Comparison of ENCODE assay signal across 27 cellular contexts in the genomic region with DNA sequence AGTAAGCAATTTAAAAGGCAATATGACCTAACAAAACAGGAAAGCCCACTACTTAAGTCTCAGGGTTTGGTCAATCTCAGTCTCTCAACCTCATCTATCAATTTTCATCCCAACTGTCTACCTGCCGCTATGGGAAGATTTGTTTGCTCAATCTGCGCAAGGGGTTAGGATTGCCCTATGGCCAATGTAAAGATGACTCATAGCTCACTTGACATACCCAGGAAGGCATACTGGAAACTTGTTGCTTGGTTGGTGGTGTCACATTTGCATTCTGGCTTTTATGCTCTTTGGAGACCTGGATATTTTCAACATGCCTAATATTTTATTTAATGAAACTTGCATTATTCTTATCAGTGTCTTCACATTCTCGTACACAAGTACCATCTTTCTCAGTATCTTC.
"Had no signal": no experiment of that assay in that cellular context is flagged by ENCODE, and none has a peak within 500 bp of the region (broad histone marks: within the 10 kb centered on the region; RNA-seq: fewer than 3 reads in every experiment).

No MANE protein-coding gene starts in this region.

- H3K27ac ChIP-seq: ascending aorta, coronary artery, dorsolateral prefrontal cortex, gastrocnemius medialis, neutrophil, skin epidermis, thoracic aorta had no signal

- H3K9me3 ChIP-seq: ascending aorta, gastrocnemius medialis, neutrophil, thoracic aorta had no signal

- ATAC-seq: gastrocnemius medialis; left cardiac atrium; left ventricle myocardium superior; sciatic nerve; stimulated activated naive CD8-positive, alpha-beta T cell treated with anti-CD3 and anti-CD28 coated beads, Interleukin-15, Interleukin-2, amounts not matched to agents 100 U/mL and 50 U/mL, for 24 hours had no signal

- H3K36me3 ChIP-seq: ascending aorta, gastrocnemius medialis, neutrophil, thoracic aorta had no signal

- FAIRE-seq: urothelium cell line had no signal

- H3K4me1 ChIP-seq: ascending aorta, gastrocnemius medialis had no signal

- DNase-seq: activated CD4-positive, alpha-beta memory T cell treated with anti-CD3 and anti-CD28 coated beads for 36 hours; activated CD4-positive, alpha-beta T cell treated with anti-CD3 and anti-CD28 coated beads, Interleukin-2, amount 10 ng/mL, durations not matched to agents 24 days and 14 days; activated CD4-positive, CD25-positive, alpha-beta regulatory T cell treated with anti-CD3 and anti-CD28 coated beads, Interleukin-2, amount 50 U/mL, for 72 hours; activated CD8-positive, alpha-beta memory T cell treated with anti-CD3 and anti-CD28 coated beads, Interleukin-2, amount 50 U/mL, for 4 hours; activated effector memory CD4-positive, alpha-beta T cell treated with anti-CD3 and anti-CD28 coated beads, Interleukin-2, amount 50 U/mL, for 16 hours; activated naive CD4-positive, alpha-beta T cell treated with anti-CD3 and anti-CD28 coated beads for 36 hours; activated naive CD8-positive, alpha-beta T cell treated with anti-CD3 and anti-CD28 coated beads, Interleukin-2, amount 10 ng/mL, durations not matched to agents 7 days and 5 days; activated T-cell treated with anti-CD3 and anti-CD28 coated beads, Interleukin-2, amount 50 U/mL, for 1 hour; dorsolateral prefrontal cortex; effector memory CD4-positive, alpha-beta T cell; erythroblast; gastrocnemius medialis; glutamatergic neuron; islet precursor cell; left cardiac atrium; left ventricle myocardium superior; stimulated activated CD4-positive, alpha-beta T cell treated with anti-CD3 and anti-CD28 coated beads, Interleukin-12 subunit alpha, Interleukin-12 subunit beta, amount 100 ng/mL, for 4 hours; stimulated activated CD4-positive, alpha-beta T cell treated with anti-CD3 and anti-CD28 coated beads, Interleukin-4, amount 100 ng/mL, for 1 hour; stimulated activated naive CD8-positive, alpha-beta T cell treated with anti-CD3 and anti-CD28 coated beads, Interleukin-15, Interleukin-2, amounts not matched to agents 100 U/mL and 50 U/mL, for 24 hours; trophoblast cell had no signal

- H3K4me3 ChIP-seq: ascending aorta, coronary artery, dorsolateral prefrontal cortex, gastrocnemius medialis, skin epidermis, thoracic aorta had no signal

- H3K27me3 ChIP-seq: ascending aorta, dorsolateral prefrontal cortex, gastrocnemius medialis, neutrophil had no signal
